ENCODE assay signal across 2 cellular contexts in genomic region chr9:89319015-89319905, GRCh38.
TF ChIP-seq lines count a peak whose summit lies in the region.

No MANE protein-coding gene starts in this region.

TF ChIP-seq in A549, 52 proteins besides CTCF, POLR2A, EP300 and RAD21:
- TF ChIP-seq MAFK (IDR thresholded peaks at IDR 0.05; ENCODE audit: partially characterized antibody) (no peak), SREBF2 (IDR thresholded peaks at IDR 0.05) (no peak), FOSL2 (IDR thresholded peaks at IDR 0.05) (no peak), FOSL2 (CRISPR knock-in tag; IDR thresholded peaks at IDR 0.05) (peak; percentile 21; the same call in 1 of the 2 replicates), GATA3 (IDR thresholded peaks at IDR 0.05; ENCODE audit: borderline replicate concordance) (no peak), HDAC2 (IDR thresholded peaks at IDR 0.05) (no peak), CHD4 (IDR thresholded peaks at IDR 0.05; ENCODE audit: borderline replicate concordance) (no peak), FOSB (CRISPR knock-in tag; IDR thresholded peaks at IDR 0.05) (no peak), CEBPB (IDR thresholded peaks at IDR 0.05) (peak; percentile 43 to 86; a peak in 2 of 4 replicates), RNF2 (IDR thresholded peaks at IDR 0.05; ENCODE audit: borderline replicate concordance, low read depth) (no peak), HOXB13 (CRISPR knock-in tag; IDR thresholded peaks at IDR 0.05; ENCODE audit: low read depth) (peak; percentile 38; the same call in 1 of the 2 replicates), PBX3 (IDR thresholded peaks at IDR 0.05) (no peak), ZNF302 (CRISPR knock-in tag; IDR thresholded peaks at IDR 0.05) (no peak)
TF ChIP-seq in A549: peak in this region for 3.

TF ChIP-seq in HepG2, 621 proteins besides CTCF, POLR2A, EP300 and RAD21:
- TF ChIP-seq CEBPG (CRISPR knock-in tag; IDR thresholded peaks at IDR 0.05) (peak; percentile 87), CHCHD3 (CRISPR knock-in tag; IDR thresholded peaks at IDR 0.05) (no peak), CREB1 (IDR thresholded peaks at IDR 0.05) (peak; percentile 88), CREB1 (CRISPR knock-in tag; IDR thresholded peaks at IDR 0.05) (peak; percentile 50), ATF7 (IDR thresholded peaks at IDR 0.05) (peak; percentile 59; the same call in 1 of the 2 replicates), ATF7 (CRISPR knock-in tag; IDR thresholded peaks at IDR 0.05) (no peak), FUBP1 (CRISPR knock-in tag; IDR thresholded peaks at IDR 0.05; ENCODE audit: borderline replicate concordance) (no peak), ATF3 (CRISPR knock-in tag; IDR thresholded peaks at IDR 0.05) (peak; percentile 71; the same call in 1 of the 2 replicates), AHDC1 (CRISPR knock-in tag; IDR thresholded peaks at IDR 0.05; ENCODE audit: borderline replicate concordance) (0 out of 2 replicates have a peak, but pooled peaks have one; percentile 1), AGO1 (IDR thresholded peaks at IDR 0.05; ENCODE audit: low read depth, low read length, poor library complexity, severe bottlenecking) (no peak), ZNF883 (CRISPR knock-in tag; IDR thresholded peaks at IDR 0.05; ENCODE audit: not compliant biosample characterization) (no peak)
